7 cellular contexts compared by ENCODE assay signal in genomic region chr11:3498356-3498755, GRCh38.
DNase-seq lines count a peak whose midpoint lies in the region; ATAC-seq and TF ChIP-seq lines count a peak whose summit lies in the region.
"Not testable (repeated sequence)": the region's sequence is repeated elsewhere in the genome, so short reads cannot be mapped to it uniquely, and the experiment has no call there.

No MANE protein-coding gene starts in this region.

- CTCF ChIA-PET in activated CD8-positive, alpha-beta T cell treated with anti-CD3 and anti-CD28 coated beads for 36 hours (lab: Charles Lee) = not testable (repeated sequence)

- DNase-seq in ELF-1 (ENCODE audit: low read depth, low spot score) (peak; percentile 70), NCI-H2029 (lab: John Stamatoyannopoulos, UW) (peak; percentile 33), NCI-H748 (lab: John Stamatoyannopoulos, UW; ENCODE audit: unreplicated experiment) (peak; percentile 71), T-helper 17 cell (peak; percentile 13 to 53 (median 47)), neural progenitor cell (ENCODE audit: low spot score) (peak; percentile 27)
- peak; percentile 23 for DNase-seq in activated CD8-positive, alpha-beta T cell treated with anti-CD3 and anti-CD28 coated beads for 36 hours
- DNase-seq in central memory CD4-positive, alpha-beta T cell = peak; percentile 53

- H3K36me3 ChIP-seq in neural progenitor cell = not testable (repeated sequence)

- not testable (repeated sequence) for ATAC-seq in T-helper 17 cell; activated CD8-positive, alpha-beta T cell treated with anti-CD3 and anti-CD28 coated beads for 36 hours

- not testable (repeated sequence) for H3K4me3 ChIP-seq in neural progenitor cell

- not testable (repeated sequence) for H3K9ac ChIP-seq in neural progenitor cell

- intact Hi-C loops in activated CD8-positive, alpha-beta T cell treated with anti-CD3 and anti-CD28 coated beads for 36 hours (cut with micrococcal nuclease) = not testable (repeated sequence)

- not testable (repeated sequence) for H3K4me1 ChIP-seq in neural progenitor cell

- not testable (repeated sequence) for H3K27me3 Mint-ChIP-seq in T-helper 17 cell; activated CD8-positive, alpha-beta T cell treated with anti-CD3 and anti-CD28 coated beads for 36 hours; neural progenitor cell (ENCODE audit: insufficient read depth, low read depth)

- peak overlapping the region; percentile 75 for H3K27ac Mint-ChIP-seq in T-helper 17 cell
- not testable (repeated sequence) for H3K27ac Mint-ChIP-seq in activated CD8-positive, alpha-beta T cell treated with anti-CD3 and anti-CD28 coated beads for 36 hours; neural progenitor cell

- not testable (repeated sequence) for H3F3A ChIP-seq in neural progenitor cell (ENCODE audit: low read depth)

- not testable (repeated sequence) for H3K36me3 Mint-ChIP-seq in T-helper 17 cell (ENCODE audit: low read depth); activated CD8-positive, alpha-beta T cell treated with anti-CD3 and anti-CD28 coated beads for 36 hours (ENCODE audit: low read depth); neural progenitor cell

- not testable (repeated sequence) for H3K4me2 ChIP-seq in neural progenitor cell

- TF ChIP-seq CTCF in activated CD8-positive, alpha-beta T cell treated with anti-CD3 and anti-CD28 coated beads for 36 hours (IDR thresholded peaks at IDR 0.05); neural progenitor cell (IDR thresholded peaks at IDR 0.05): not testable (repeated sequence)

- not testable (repeated sequence) for H3K27me3 ChIP-seq in neural progenitor cell

- not testable (repeated sequence) for H2AFZ ChIP-seq in neural progenitor cell (replicated peaks)

- not testable (repeated sequence) for H3K9me3 ChIP-seq in T-helper 17 cell (ENCODE audit: control insufficient read depth, low read length, poor library complexity, severe bottlenecking); neural progenitor cell (ENCODE audit: low read depth)

- not testable (repeated sequence) for H3K27ac ChIP-seq in neural progenitor cell

- not testable (repeated sequence) for H3K4me3 Mint-ChIP-seq in T-helper 17 cell; activated CD8-positive, alpha-beta T cell treated with anti-CD3 and anti-CD28 coated beads for 36 hours; neural progenitor cell

- H4K20me1 ChIP-seq in neural progenitor cell (ENCODE audit: low read depth) = not testable (repeated sequence)

- POLR2A ChIA-PET in activated CD8-positive, alpha-beta T cell treated with anti-CD3 and anti-CD28 coated beads for 36 hours (lab: Charles Lee) = not testable (repeated sequence)

- H3K4me1 Mint-ChIP-seq in T-helper 17 cell; activated CD8-positive, alpha-beta T cell treated with anti-CD3 and anti-CD28 coated beads for 36 hours (ENCODE audit: low read depth); neural progenitor cell: not testable (repeated sequence)

- H3K9me3 Mint-ChIP-seq in activated CD8-positive, alpha-beta T cell treated with anti-CD3 and anti-CD28 coated beads for 36 hours; neural progenitor cell: not testable (repeated sequence)

- not testable (repeated sequence) for H3K79me2 ChIP-seq in neural progenitor cell (ENCODE audit: low read depth)
